In genomic region chr1:173866462-173866861, GRCh38 we compare ENCODE assay signal across 1 cellular context.
TF ChIP-seq lines count a peak whose summit lies in the region.

No MANE protein-coding gene starts in this region.

TF ChIP-seq in K562, 482 proteins besides CTCF, POLR2A, EP300 and RAD21:
- TF ChIP-seq TRIM28 (IDR thresholded peaks at IDR 0.05) (no peak), SMARCA4 (IDR thresholded peaks at IDR 0.05) (peak; percentile 37; the same call in 1 of the 2 replicates), HMGXB4 (CRISPR knock-in tag; IDR thresholded peaks at IDR 0.05) (peak; percentile 28; the same call in 1 of the 2 replicates), TAF1 (IDR thresholded peaks at IDR 0.05; ENCODE audit: control insufficient read depth, extremely low read depth, insufficient read depth, low read length, severe bottlenecking) (peak; percentile 11), FOXM1 (IDR thresholded peaks at IDR 0.05; ENCODE audit: low read depth) (no peak), FOXM1 (CRISPR knock-in tag; IDR thresholded peaks at IDR 0.05; ENCODE audit: low read depth) (peak; percentile 3; the same call in 1 of the 2 replicates), SMAD1 (IDR thresholded peaks at IDR 0.05; ENCODE audit: low read depth, low read length, partially characterized antibody) (peak; percentile 45), HDGF (IDR thresholded peaks at IDR 0.05) (0 out of 2 replicates have a peak, but pooled peaks have one; percentile 59), TEAD4 (IDR thresholded peaks at IDR 0.05; ENCODE audit: low read length) (peak; percentile 24; the same call in 1 of the 2 replicates), TEAD4 (CRISPR knock-in tag; IDR thresholded peaks at IDR 0.05; ENCODE audit: borderline replicate concordance) (no peak), SMAD3 (CRISPR knock-in tag; conservative IDR thresholded peaks at IDR 0.05) (no peak), RBM22 (IDR thresholded peaks at IDR 0.05; ENCODE audit: low read depth, low read length, poor library complexity, severe bottlenecking) (peak; percentile 23), CXXC5 (CRISPR knock-in tag; IDR thresholded peaks at IDR 0.05) (no peak), TRIM25 (IDR thresholded peaks at IDR 0.05; ENCODE audit: borderline replicate concordance) (peak; percentile 27; the same call in 1 of the 2 replicates), U2AF1 (optimal IDR thresholded peaks at IDR 0.05; ENCODE audit: low read depth, low read length) (peak; percentile 80), POLR2H (tag; IDR thresholded peaks at IDR 0.05; ENCODE audit: low read depth) (peak; percentile 32; the same call in 1 of the 2 replicates)
- TF ChIP-seq, protein P1, sequence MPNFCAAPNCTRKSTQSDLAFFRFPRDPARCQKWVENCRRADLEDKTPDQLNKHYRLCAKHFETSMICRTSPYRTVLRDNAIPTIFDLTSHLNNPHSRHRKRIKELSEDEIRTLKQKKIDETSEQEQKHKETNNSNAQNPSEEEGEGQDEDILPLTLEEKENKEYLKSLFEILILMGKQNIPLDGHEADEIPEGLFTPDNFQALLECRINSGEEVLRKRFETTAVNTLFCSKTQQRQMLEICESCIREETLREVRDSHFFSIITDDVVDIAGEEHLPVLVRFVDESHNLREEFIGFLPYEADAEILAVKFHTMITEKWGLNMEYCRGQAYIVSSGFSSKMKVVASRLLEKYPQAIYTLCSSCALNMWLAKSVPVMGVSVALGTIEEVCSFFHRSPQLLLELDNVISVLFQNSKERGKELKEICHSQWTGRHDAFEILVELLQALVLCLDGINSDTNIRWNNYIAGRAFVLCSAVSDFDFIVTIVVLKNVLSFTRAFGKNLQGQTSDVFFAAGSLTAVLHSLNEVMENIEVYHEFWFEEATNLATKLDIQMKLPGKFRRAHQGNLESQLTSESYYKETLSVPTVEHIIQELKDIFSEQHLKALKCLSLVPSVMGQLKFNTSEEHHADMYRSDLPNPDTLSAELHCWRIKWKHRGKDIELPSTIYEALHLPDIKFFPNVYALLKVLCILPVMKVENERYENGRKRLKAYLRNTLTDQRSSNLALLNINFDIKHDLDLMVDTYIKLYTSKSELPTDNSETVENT (CRISPR knock-in tag; IDR thresholded peaks at IDR 0.05): no peak
- TF ChIP-seq, protein P2, sequence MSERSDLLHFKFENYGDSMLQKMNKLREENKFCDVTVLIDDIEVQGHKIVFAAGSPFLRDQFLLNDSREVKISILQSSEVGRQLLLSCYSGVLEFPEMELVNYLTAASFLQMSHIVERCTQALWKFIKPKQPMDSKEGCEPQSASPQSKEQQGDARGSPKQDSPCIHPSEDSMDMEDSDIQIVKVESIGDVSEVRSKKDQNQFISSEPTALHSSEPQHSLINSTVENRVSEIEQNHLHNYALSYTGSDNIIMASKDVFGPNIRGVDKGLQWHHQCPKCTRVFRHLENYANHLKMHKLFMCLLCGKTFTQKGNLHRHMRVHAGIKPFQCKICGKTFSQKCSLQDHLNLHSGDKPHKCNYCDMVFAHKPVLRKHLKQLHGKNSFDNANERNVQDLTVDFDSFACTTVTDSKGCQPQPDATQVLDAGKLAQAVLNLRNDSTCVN (CRISPR knock-in tag; IDR thresholded peaks at IDR 0.05): 0 out of 2 replicates have a peak, but pooled peaks have one; percentile 37
